In genomic region chr2:11250400-11251277, GRCh38 we compare ENCODE assay signal across 21 cellular contexts.
A peak's percentile ranks its signal among the peaks of the same experiment; 100 is the strongest.
DNase-seq lines count a peak whose midpoint lies in the region; ATAC-seq and TF ChIP-seq lines count a peak whose summit lies in the region.
"Had no signal": no experiment of that assay in that cellular context is flagged by ENCODE, and none has a peak within 500 bp of the region (broad histone marks: within the 10 kb centered on the region; RNA-seq: fewer than 3 reads in every experiment).

No MANE protein-coding gene starts in this region.

- H3K36me3 ChIP-seq in MG63 = peaks cover 4% of the 10 kb centered on the region; the same call in 1 of the 2 replicates
- peaks cover 6 to 22% of the 10 kb centered on the region in 2 experiments for H3K36me3 ChIP-seq in mesenchymal stem cell (ENCODE audit: control insufficient read depth in 1 of 2, insufficient read depth in 2 of 2, low read depth in 1 of 2, low read length in 2 of 2)
- H3K36me3 ChIP-seq in SJCRH30 = peaks cover 27% of the 10 kb centered on the region

- H3K4me2 ChIP-seq in mesenchymal stem cell (ENCODE audit: low read length, poor library complexity, severe bottlenecking) = no peak overlapping the region
- H3K4me2 ChIP-seq: KMS-11, smooth muscle cell had no signal

- ATAC-seq in HG03039 (IDR thresholded peaks at IDR 0.05; ENCODE audit: unreplicated experiment) = no peak
- no peak for ATAC-seq in HG03565 (IDR thresholded peaks at IDR 0.05; ENCODE audit: unreplicated experiment)
- ATAC-seq: activated naive CD8-positive, alpha-beta T cell treated with anti-CD3 and anti-CD28 coated beads, Interleukin-2, amount 50 U/mL, for 24 hours had no signal

- no peak overlapping the region for H2BK120ac ChIP-seq in mesenchymal stem cell (ENCODE audit: low read depth, low read length)

- peak overlapping the region; percentile 38 for H3K9ac ChIP-seq in mesenchymal stem cell (ENCODE audit: low read length)
- H3K9ac ChIP-seq: KMS-11 had no signal

- H3K18ac ChIP-seq in mesenchymal stem cell (ENCODE audit: low read depth in 1 of 2, low read length in 2 of 2) = no peak overlapping the region

- H3K4ac ChIP-seq in mesenchymal stem cell (ENCODE audit: low read depth in 1 of 2, low read length in 2 of 2) = no peak overlapping the region

- H4K91ac ChIP-seq in mesenchymal stem cell (ENCODE audit: low read length) = no peak overlapping the region

- no peak overlapping the region for H2BK12ac ChIP-seq in mesenchymal stem cell (ENCODE audit: low read length in 2 of 2)

- no peak overlapping the region for H3K23ac ChIP-seq in mesenchymal stem cell (ENCODE audit: low read length in 2 of 2)

- H4K8ac ChIP-seq in mesenchymal stem cell (ENCODE audit: low read length) = no peak overlapping the region

- DNase-seq in AG20443 (ENCODE audit: low spot score) = peak; percentile 7
- DNase-seq in MG63 = peak; percentile 14
- DNase-seq in epithelial cell of esophagus (ENCODE audit: low read depth) = peak; percentile 16
- DNase-seq in mesenchymal stem cell = no peak
- DNase-seq in SJCRH30 = no peak
- DNase-seq in OCI-M2 (lab: John Stamatoyannopoulos, UW; ENCODE audit: unreplicated experiment) = no peak
- DNase-seq: activated naive CD8-positive, alpha-beta T cell treated with anti-CD3 and anti-CD28 coated beads, Interleukin-2, amount 50 U/mL, for 24 hours; DMS153; esophagus squamous epithelium; kidney glomerular epithelial cell; NCI-H1048; NCI-H2029; psoas muscle; RPMI8226; stimulated activated CD4-positive, alpha-beta T cell treated with anti-CD3 and anti-CD28 coated beads, Interleukin-4, amount 100 ng/mL, for 1 hour; stomach had no signal

- H3K4me1 ChIP-seq in mesenchymal stem cell (ENCODE audit: control insufficient read depth, insufficient read depth, low read depth, low read length) (no peaks in the 10 kb centered on the region), SJCRH30 (no peaks in the 10 kb centered on the region; the same call in 1 of the 2 replicates)
- H3K4me1 ChIP-seq: esophagus squamous epithelium had no signal

- WGBS in mesenchymal stem cell = 98% methylated on average over 4 of the region's 4 CpGs

- no peak overlapping the region for H3K27ac ChIP-seq in mesenchymal stem cell (ENCODE audit: low read length, poor library complexity, severe bottlenecking)
- no peak overlapping the region for H3K27ac ChIP-seq in SJCRH30
- H3K27ac ChIP-seq: cardiac muscle cell, esophagus squamous epithelium, KMS-11, psoas muscle, stomach had no signal

- no peak for TF ChIP-seq CTCF in epithelial cell of esophagus (IDR thresholded peaks at IDR 0.05; ENCODE audit: insufficient read depth, low read depth, low read length, missing control alignments)

- H2AK5ac ChIP-seq in mesenchymal stem cell (ENCODE audit: low read length, severe bottlenecking) = no peak overlapping the region

- no peak overlapping the region for H2BK15ac ChIP-seq in mesenchymal stem cell (ENCODE audit: low read depth, poor library complexity, severe bottlenecking)

- H3K14ac ChIP-seq in mesenchymal stem cell (ENCODE audit: low read length in 2 of 2) = no peak overlapping the region

- peaks cover 12% of the 10 kb centered on the region for H3K79me1 ChIP-seq in mesenchymal stem cell (replicated peaks; ENCODE audit: low read length, poor library complexity, severe bottlenecking)

- no peak overlapping the region for H2AFZ ChIP-seq in mesenchymal stem cell (ENCODE audit: low read depth, low read length)

- H3K27me3 ChIP-seq in MG63 (no peaks in the 10 kb centered on the region; the same call in 1 of the 2 replicates), mesenchymal stem cell (ENCODE audit: control insufficient read depth in 1 of 2, insufficient read depth in 1 of 2, low read length in 2 of 2) (no peaks in the 10 kb centered on the region), SJCRH30 (no peaks in the 10 kb centered on the region)
- H3K27me3 ChIP-seq: cardiac muscle cell, esophagus squamous epithelium, stomach had no signal

- no peak overlapping the region for H2BK5ac ChIP-seq in mesenchymal stem cell (ENCODE audit: low read depth, low read length, poor library complexity, severe bottlenecking)

- H3K9me3 ChIP-seq in MG63 (no peaks in the 10 kb centered on the region), mesenchymal stem cell (ENCODE audit: control insufficient read depth, low read length) (no peaks in the 10 kb centered on the region), SJCRH30 (replicated peaks) (no peaks in the 10 kb centered on the region; the same call in 1 of the 2 replicates)
- H3K9me3 ChIP-seq: esophagus squamous epithelium, psoas muscle, stomach had no signal

- H3K4me3 ChIP-seq in MG63 = no peak overlapping the region
- no peak overlapping the region for H3K4me3 ChIP-seq in epithelial cell of esophagus (ENCODE audit: low read length)
- no peak overlapping the region for H3K4me3 ChIP-seq in mesenchymal stem cell (ENCODE audit: insufficient read depth in 1 of 2, low read depth in 1 of 2, low read length in 2 of 2)
- no peak overlapping the region for H3K4me3 ChIP-seq in SJCRH30
- H3K4me3 ChIP-seq: cardiac muscle cell, esophagus squamous epithelium, psoas muscle, smooth muscle cell, stomach had no signal

Comparison
In these comparisons a context has a peak if more than half of its experiments do, and no peak if none do; other contexts are left out.
1. DNase-seq: peak in AG20443 (single experiment), MG63 (single experiment) and epithelial cell of esophagus (single experiment); none in mesenchymal stem cell (single experiment), SJCRH30 (0 of 2) and OCI-M2 (single experiment).